Comparison of ENCODE assay signal across 25 cellular contexts in the genomic region with DNA sequence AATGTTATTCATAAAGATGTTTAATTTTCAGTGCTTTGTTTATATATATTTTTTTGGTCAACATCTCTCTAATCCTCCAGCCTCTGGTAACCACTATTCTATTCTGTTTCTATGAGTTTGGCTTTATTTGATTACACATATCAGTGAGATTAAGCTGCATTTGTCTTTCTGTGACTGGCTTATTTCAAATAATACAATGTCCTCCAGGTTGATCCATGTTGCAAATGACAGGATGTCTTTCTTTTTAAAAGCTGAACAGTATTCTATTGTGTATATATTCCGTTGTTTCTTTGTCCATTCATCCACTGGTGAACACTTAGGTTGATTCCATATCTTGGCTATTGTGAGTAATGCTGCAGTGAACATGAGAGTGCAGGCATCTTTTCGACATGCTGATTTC.
DNase-seq lines count a peak whose midpoint lies in the region; ATAC-seq lines count a peak whose summit lies in the region.
"Had no signal": no experiment of that assay in that cellular context is flagged by ENCODE, and none has a peak within 500 bp of the region (broad histone marks: within the 10 kb centered on the region; RNA-seq: fewer than 3 reads in every experiment).

No MANE protein-coding gene starts in this region.

- no peak for DNase-seq in activated CD4-positive, alpha-beta T cell treated with anti-CD3 and anti-CD28 coated beads for 36 hours
- DNase-seq in activated CD4-positive, alpha-beta T cell treated with anti-CD3 and anti-CD28 coated beads for 4 hours = no peak
- no peak for DNase-seq in CD8-positive, alpha-beta memory T cell
- DNase-seq in T-helper 17 cell (no peak), mesenchymal stem cell (no peak), RKO (ENCODE audit: low spot score) (no peak), NCI-H1694 (lab: John Stamatoyannopoulos, UW) (no peak), HT-29 (ENCODE audit: low spot score) (no peak)
- DNase-seq: activated CD4-positive, alpha-beta T cell treated with anti-CD3 and anti-CD28 coated beads for 48 hours; activated CD8-positive, alpha-beta memory T cell treated with anti-CD3 and anti-CD28 coated beads, Interleukin-2, amount 10 ng/mL, durations not matched to agents 7 days and 5 days; AML-193; foreskin keratinocyte; hippocampal formation; NCI-H1048; NCI-H187 treated with DMSO at 0.1 percent for 48 hours; NCI-H2227 treated with DMSO at 0.1 percent for 48 hours; NCI-H748 treated with DMSO at 0.1 percent for 48 hours; SHP77; stimulated activated CD4-positive, alpha-beta T cell treated with anti-CD3 and anti-CD28 coated beads, Interleukin-1b, Interleukin-23, amount 100 ng/mL, for 48 hours; T-helper 1 cell had no signal

- no peak overlapping the region for H3K27ac ChIP-seq in CD8-positive, alpha-beta memory T cell (ENCODE audit: low read depth, low read length)
- H3K27ac ChIP-seq in mesenchymal stem cell (ENCODE audit: low read length, poor library complexity, severe bottlenecking) = no peak overlapping the region
- H3K27ac ChIP-seq: 22Rv1, foreskin keratinocyte, thoracic aorta had no signal

- H3K14ac ChIP-seq in mesenchymal stem cell (ENCODE audit: low read length in 2 of 2) = no peak overlapping the region

- H3K4me1 Mint-ChIP-seq in activated CD4-positive, alpha-beta T cell treated with anti-CD3 and anti-CD28 coated beads for 36 hours = peaks cover 72% of the 10 kb centered on the region
- peaks cover 63 to 94% (median 70%) of the 10 kb centered on the region in 3 donors for H3K4me1 Mint-ChIP-seq in CD8-positive, alpha-beta memory T cell
- H3K4me1 Mint-ChIP-seq in T-helper 17 cell = peaks cover 39% of the 10 kb centered on the region

- no peak overlapping the region for H3K4ac ChIP-seq in mesenchymal stem cell (ENCODE audit: low read depth in 1 of 2, low read length in 2 of 2)

- H3K36me3 Mint-ChIP-seq in activated CD4-positive, alpha-beta T cell treated with anti-CD3 and anti-CD28 coated beads for 36 hours (ENCODE audit: low read depth) = peaks cover 51% of the 10 kb centered on the region
- peaks cover 35 to 97% (median 36%) of the 10 kb centered on the region in 3 donors for H3K36me3 Mint-ChIP-seq in CD8-positive, alpha-beta memory T cell
- peaks cover 23% of the 10 kb centered on the region for H3K36me3 Mint-ChIP-seq in T-helper 17 cell (ENCODE audit: low read depth)
- H3K36me3 Mint-ChIP-seq: stimulated activated memory B cell treated with anti-CD40 and anti-IgM and Interleukin-4, amounts not matched to agents 10 μg/mL and 1 μg/mL and 100 μg/mL, for 72 hours had no signal

- H4K91ac ChIP-seq in mesenchymal stem cell (ENCODE audit: low read length) = no peak overlapping the region

- POLR2A ChIA-PET in activated CD4-positive, alpha-beta T cell treated with anti-CD3 and anti-CD28 coated beads for 36 hours (lab: Charles Lee) = no interaction called here
- POLR2A ChIA-PET in CD8-positive, alpha-beta memory T cell (lab: Charles Lee) = no interaction called here

- H2BK12ac ChIP-seq in mesenchymal stem cell (ENCODE audit: low read length in 2 of 2) = no peak overlapping the region

- CTCF ChIA-PET in activated CD4-positive, alpha-beta T cell treated with anti-CD3 and anti-CD28 coated beads for 36 hours (lab: Charles Lee) = interaction anchor here (1.0 to 4.0 kb wide), 4 partner anchors 12 to 374 kb away, joined by 3 to 11 read pairs (median 5); no protein-coding TSS in a partner anchor
- CTCF ChIA-PET in CD8-positive, alpha-beta memory T cell (lab: Charles Lee) = no interaction called here

- no peak overlapping the region for H3K23ac ChIP-seq in mesenchymal stem cell (ENCODE audit: low read length in 2 of 2)

- intact Hi-C loops in activated CD4-positive, alpha-beta T cell treated with anti-CD3 and anti-CD28 coated beads for 36 hours (cut with DNase I, micrococcal nuclease) = loop anchor here (5.0 kb wide), 3 partner anchors 249 to 664 kb away; no protein-coding TSS in a partner anchor

- peak overlapping the region; percentile 21 for H3K27ac Mint-ChIP-seq in activated CD4-positive, alpha-beta T cell treated with anti-CD3 and anti-CD28 coated beads for 36 hours
- peak overlapping the region in 7 of 8 donors; percentile 47 to 84 (median 81) for H3K27ac Mint-ChIP-seq in CD8-positive, alpha-beta memory T cell
- H3K27ac Mint-ChIP-seq in T-helper 17 cell = peak overlapping the region; percentile 95
- H3K27ac Mint-ChIP-seq: activated CD8-positive, alpha-beta memory T cell treated with anti-CD3 and anti-CD28 coated beads, Interleukin-2, amount 10 ng/mL, durations not matched to agents 7 days and 5 days; activated T-helper 2 cell treated with anti-CD3 and anti-CD28 coated beads, Interferon-gamma antibody, Interleukin-2, Interleukin-4, amounts not matched to agents 10 μg/mL and 5 μg/mL and 100 μg/mL, durations not matched to agents 14 hours and 24 hours and 36 hours; stimulated activated memory B cell treated with anti-CD40 and anti-IgM and Interleukin-4, amounts not matched to agents 10 μg/mL and 1 μg/mL and 100 μg/mL, for 72 hours had no signal

- H3K27me3 Mint-ChIP-seq in activated CD4-positive, alpha-beta T cell treated with anti-CD3 and anti-CD28 coated beads for 36 hours = no peaks in the 10 kb centered on the region
- H3K27me3 Mint-ChIP-seq in CD8-positive, alpha-beta memory T cell = peaks cover 0 to 4% of the 10 kb centered on the region in 2 donors
- H3K27me3 Mint-ChIP-seq in T-helper 17 cell = no peaks in the 10 kb centered on the region
- H3K27me3 Mint-ChIP-seq: activated CD8-positive, alpha-beta memory T cell treated with anti-CD3 and anti-CD28 coated beads, Interleukin-2, amount 10 ng/mL, durations not matched to agents 7 days and 5 days; stimulated activated memory B cell treated with anti-CD40 and anti-IgM and Interleukin-4, amounts not matched to agents 10 μg/mL and 1 μg/mL and 100 μg/mL, for 72 hours had no signal

- peaks cover 32% of the 10 kb centered on the region for H3K4me1 ChIP-seq in CD8-positive, alpha-beta memory T cell (ENCODE audit: insufficient read depth, low read length)
- H3K4me1 ChIP-seq in mesenchymal stem cell (ENCODE audit: control insufficient read depth, insufficient read depth, low read depth, low read length) = peaks cover 17% of the 10 kb centered on the region

- no peak for ATAC-seq in activated CD4-positive, alpha-beta T cell treated with anti-CD3 and anti-CD28 coated beads for 36 hours
- no peak for ATAC-seq in T-helper 17 cell
- ATAC-seq: activated CD8-positive, alpha-beta memory T cell treated with anti-CD3 and anti-CD28 coated beads, Interleukin-2, amount 10 ng/mL, durations not matched to agents 7 days and 5 days; foreskin keratinocyte; stimulated activated memory B cell treated with anti-CD40 and anti-IgM and Interleukin-4, amounts not matched to agents 10 μg/mL and 1 μg/mL and 100 μg/mL, for 72 hours had no signal

- peak overlapping the region; percentile 60 for H3K9ac ChIP-seq in mesenchymal stem cell (ENCODE audit: low read length)

- H2BK120ac ChIP-seq in mesenchymal stem cell (ENCODE audit: low read depth, low read length) = no peak overlapping the region

- 100% methylated on average over 1 of the region's 2 CpGs for WGBS in mesenchymal stem cell

- no peak overlapping the region for H2BK5ac ChIP-seq in mesenchymal stem cell (ENCODE audit: low read depth, low read length, poor library complexity, severe bottlenecking)

- no peak overlapping the region for H3K4me2 ChIP-seq in mesenchymal stem cell (ENCODE audit: low read length, poor library complexity, severe bottlenecking)

- H2BK15ac ChIP-seq in mesenchymal stem cell (ENCODE audit: low read depth, poor library complexity, severe bottlenecking) = no peak overlapping the region

- no peak overlapping the region for H3K4me3 Mint-ChIP-seq in activated CD4-positive, alpha-beta T cell treated with anti-CD3 and anti-CD28 coated beads for 36 hours
- no peak overlapping the region for H3K4me3 Mint-ChIP-seq in CD8-positive, alpha-beta memory T cell
- H3K4me3 Mint-ChIP-seq in T-helper 17 cell = no peak overlapping the region
- H3K4me3 Mint-ChIP-seq: activated CD8-positive, alpha-beta memory T cell treated with anti-CD3 and anti-CD28 coated beads, Interleukin-2, amount 10 ng/mL, durations not matched to agents 7 days and 5 days; stimulated activated memory B cell treated with anti-CD40 and anti-IgM and Interleukin-4, amounts not matched to agents 10 μg/mL and 1 μg/mL and 100 μg/mL, for 72 hours had no signal

- no peak overlapping the region for H3K4me3 ChIP-seq in CD8-positive, alpha-beta memory T cell (ENCODE audit: low read length)
- no peak overlapping the region for H3K4me3 ChIP-seq in mesenchymal stem cell (ENCODE audit: insufficient read depth in 1 of 2, low read depth in 1 of 2, low read length in 2 of 2)
- H3K4me3 ChIP-seq: prostate gland, thoracic aorta had no signal

- H3K27me3 ChIP-seq in CD8-positive, alpha-beta memory T cell (ENCODE audit: insufficient read depth, low read length, poor library complexity, severe bottlenecking) = no peaks in the 10 kb centered on the region
- H3K27me3 ChIP-seq in mesenchymal stem cell (ENCODE audit: control insufficient read depth in 1 of 2, insufficient read depth in 1 of 2, low read length in 2 of 2) = no peaks in the 10 kb centered on the region
- H3K27me3 ChIP-seq: foreskin keratinocyte had no signal

- H3K36me3 ChIP-seq in CD8-positive, alpha-beta memory T cell (ENCODE audit: insufficient read depth, low read length) = peaks cover 50% of the 10 kb centered on the region
- H3K36me3 ChIP-seq in mesenchymal stem cell (ENCODE audit: control insufficient read depth in 1 of 2, insufficient read depth in 2 of 2, low read depth in 1 of 2, low read length in 2 of 2) = no peaks in the 10 kb centered on the region
- H3K36me3 ChIP-seq: prostate gland, thoracic aorta had no signal

- no peaks in the 10 kb centered on the region for H3K9me3 ChIP-seq in CD8-positive, alpha-beta memory T cell (ENCODE audit: low read length)
- H3K9me3 ChIP-seq in T-helper 17 cell (ENCODE audit: control insufficient read depth, low read length, poor library complexity, severe bottlenecking) = no peaks in the 10 kb centered on the region
- H3K9me3 ChIP-seq in mesenchymal stem cell (ENCODE audit: control insufficient read depth, low read length) = no peaks in the 10 kb centered on the region
- H3K9me3 ChIP-seq: prostate gland, thoracic aorta had no signal

- peaks cover 5% of the 10 kb centered on the region for H3K9me3 Mint-ChIP-seq in activated CD4-positive, alpha-beta T cell treated with anti-CD3 and anti-CD28 coated beads for 36 hours (ENCODE audit: low read depth)
- H3K9me3 Mint-ChIP-seq in CD8-positive, alpha-beta memory T cell = peaks cover 0 to 3% (median 0%) of the 10 kb centered on the region in 5 donors

- H2AFZ ChIP-seq in mesenchymal stem cell (ENCODE audit: low read depth, low read length) = no peak overlapping the region

- H3K79me1 ChIP-seq in mesenchymal stem cell (replicated peaks; ENCODE audit: low read length, poor library complexity, severe bottlenecking) = peaks cover 11% of the 10 kb centered on the region

- H3K18ac ChIP-seq in mesenchymal stem cell (ENCODE audit: low read depth in 1 of 2, low read length in 2 of 2) = no peak overlapping the region

- no peak overlapping the region for H4K8ac ChIP-seq in mesenchymal stem cell (ENCODE audit: low read length)

- H2AK5ac ChIP-seq in mesenchymal stem cell (ENCODE audit: low read length, severe bottlenecking) = no peak overlapping the region

Comparison
In these comparisons a context has a peak if more than half of its experiments do, and no peak if none do; other contexts are left out.
1. H3K27ac Mint-ChIP-seq: peak in every context shown above with its lines; median percentile 95 in T-helper 17 cell; 81 in CD8-positive, alpha-beta memory T cell; 21 in activated CD4-positive, alpha-beta T cell treated with anti-CD3 and anti-CD28 coated beads for 36 hours.